Comparison of ENCODE assay signal across 18 cellular contexts in the genomic region with DNA sequence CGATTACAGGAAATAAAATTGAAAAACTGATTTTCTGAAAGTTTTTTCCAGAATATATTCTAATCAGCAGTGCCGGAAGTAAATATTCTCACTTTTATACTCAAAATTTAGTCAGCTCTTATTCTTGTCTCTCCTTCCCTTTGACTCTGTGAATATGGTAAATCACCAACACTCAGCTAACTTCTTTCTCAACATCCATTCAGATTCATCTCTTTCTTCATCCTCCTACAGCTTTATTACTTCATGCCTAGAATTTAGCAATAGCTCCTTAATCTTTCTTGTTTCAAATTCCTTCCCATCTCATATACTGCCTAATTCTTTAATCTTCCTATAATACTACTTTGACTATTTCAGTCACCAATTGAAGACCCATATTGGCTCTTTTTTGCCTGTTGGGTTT.
"Had no signal": no experiment of that assay in that cellular context is flagged by ENCODE, and none has a peak within 500 bp of the region (broad histone marks: within the 10 kb centered on the region; RNA-seq: fewer than 3 reads in every experiment).

No MANE protein-coding gene starts in this region.

- H3K9me3 Mint-ChIP-seq: activated CD4-positive, alpha-beta T cell treated with anti-CD3 and anti-CD28 coated beads, Interleukin-2, amount 10 ng/mL, durations not matched to agents 7 days and 5 days; activated T-cell treated with anti-CD3 and anti-CD28 coated beads, Interleukin-2, amount 50 U/mL, for 72 hours; naive thymus-derived CD4-positive, alpha-beta T cell; T-helper 2 cell treated with Interferon-gamma antibody and Interleukin-4, amounts not matched to agents 5 μg/mL and 100 μg/mL, for 36 hours had no signal

- H3K4me3 Mint-ChIP-seq: activated CD4-positive, alpha-beta T cell treated with anti-CD3 and anti-CD28 coated beads, Interleukin-2, amount 10 ng/mL, durations not matched to agents 7 days and 5 days; activated T-cell treated with anti-CD3 and anti-CD28 coated beads, Interleukin-2, amount 50 U/mL, for 72 hours; naive thymus-derived CD4-positive, alpha-beta T cell; T-helper 2 cell treated with Interferon-gamma antibody and Interleukin-4, amounts not matched to agents 5 μg/mL and 100 μg/mL, for 36 hours had no signal

- H3K4me1 ChIP-seq: ascending aorta, breast epithelium, uterus had no signal

- H3K4me3 ChIP-seq: ascending aorta, breast epithelium, heart right ventricle, mucosa of descending colon, skin epidermis, tibial nerve, uterus had no signal

- H3K9me3 ChIP-seq: ascending aorta, breast epithelium, heart right ventricle, mucosa of descending colon, tibial nerve, uterus had no signal

- H3K4me1 Mint-ChIP-seq: activated CD4-positive, alpha-beta T cell treated with anti-CD3 and anti-CD28 coated beads, Interleukin-2, amount 10 ng/mL, durations not matched to agents 7 days and 5 days; naive thymus-derived CD4-positive, alpha-beta T cell had no signal

- H3K27ac Mint-ChIP-seq: activated CD4-positive, alpha-beta T cell treated with anti-CD3 and anti-CD28 coated beads, Interleukin-2, amount 10 ng/mL, durations not matched to agents 7 days and 5 days; activated T-cell treated with anti-CD3 and anti-CD28 coated beads, Interleukin-2, amount 50 U/mL, for 72 hours; naive thymus-derived CD4-positive, alpha-beta T cell; T-helper 2 cell treated with Interferon-gamma antibody and Interleukin-4, amounts not matched to agents 5 μg/mL and 100 μg/mL, for 36 hours had no signal

- H3K36me3 Mint-ChIP-seq: naive thymus-derived CD4-positive, alpha-beta T cell had no signal

- H3K27ac ChIP-seq: ascending aorta, breast epithelium, heart right ventricle, skin epidermis, tibial nerve, uterus had no signal

- ATAC-seq: activated T-cell treated with anti-CD3 and anti-CD28 coated beads, Interleukin-2, amount 50 U/mL, for 72 hours; heart right ventricle; left colon; mucosa of descending colon; naive thymus-derived CD4-positive, alpha-beta T cell had no signal

- H3K27me3 ChIP-seq: ascending aorta, breast epithelium, heart right ventricle, tibial nerve, uterus had no signal

- DNase-seq: activated CD4-positive, alpha-beta T cell treated with anti-CD3 and anti-CD28 coated beads, Interleukin-2, amount 10 ng/mL, durations not matched to agents 7 days and 5 days; activated CD8-positive, alpha-beta memory T cell treated with anti-CD3 and anti-CD28 coated beads, Interleukin-2, amount 50 U/mL, for 48 hours; activated naive CD4-positive, alpha-beta T cell; activated T-cell treated with anti-CD3 and anti-CD28 coated beads, Interleukin-2, amount 50 U/mL, for 72 hours; dermis blood vessel endothelial cell; heart right ventricle; left colon; mucosa of descending colon; naive thymus-derived CD4-positive, alpha-beta T cell; stimulated activated CD4-positive, alpha-beta T cell treated with anti-CD3 and anti-CD28 coated beads, Interleukin-15, amount 100 ng/mL, for 24 hours; stimulated activated CD4-positive, alpha-beta T cell treated with anti-CD3 and anti-CD28 coated beads, Interleukin-4, amount 100 ng/mL, for 1 hour; stimulated activated naive CD4-positive, alpha-beta T cell; uterus had no signal

- H3K36me3 ChIP-seq: ascending aorta, breast epithelium, uterus had no signal
